In genomic region chr7:139300390-139300789, GRCh38 we compare ENCODE assay signal across 1 cellular context.
TF ChIP-seq lines count a peak whose summit lies in the region.

No MANE protein-coding gene starts in this region.

TF ChIP-seq in HEK293T, 16 proteins besides CTCF, POLR2A, EP300 and RAD21 (continued from another document):
- TF ChIP-seq, protein P1, sequence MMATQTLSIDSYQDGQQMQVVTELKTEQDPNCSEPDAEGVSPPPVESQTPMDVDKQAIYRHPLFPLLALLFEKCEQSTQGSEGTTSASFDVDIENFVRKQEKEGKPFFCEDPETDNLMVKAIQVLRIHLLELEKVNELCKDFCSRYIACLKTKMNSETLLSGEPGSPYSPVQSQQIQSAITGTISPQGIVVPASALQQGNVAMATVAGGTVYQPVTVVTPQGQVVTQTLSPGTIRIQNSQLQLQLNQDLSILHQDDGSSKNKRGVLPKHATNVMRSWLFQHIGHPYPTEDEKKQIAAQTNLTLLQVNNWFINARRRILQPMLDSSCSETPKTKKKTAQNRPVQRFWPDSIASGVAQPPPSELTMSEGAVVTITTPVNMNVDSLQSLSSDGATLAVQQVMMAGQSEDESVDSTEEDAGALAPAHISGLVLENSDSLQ (IDR thresholded peaks at IDR 0.05) = no peak
